In the genomic region with DNA sequence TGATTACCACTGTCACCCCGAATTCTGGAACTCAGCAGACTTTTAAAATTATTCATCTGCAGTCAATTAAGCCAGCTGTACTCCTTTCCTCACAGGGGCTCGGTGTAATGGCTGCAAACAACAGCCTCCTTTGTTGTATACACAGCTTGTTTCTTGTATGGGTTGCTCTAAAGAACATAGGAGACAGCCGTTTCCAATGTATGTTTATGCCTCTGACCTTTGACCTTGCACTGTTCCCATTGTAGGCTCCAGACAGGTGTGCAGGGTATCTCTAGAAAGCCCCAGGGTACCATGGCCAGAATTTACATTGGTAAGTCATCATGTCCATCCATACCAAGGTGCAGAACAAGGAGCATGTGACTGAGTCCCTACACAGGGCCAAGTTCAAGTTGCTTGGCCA, we compare ENCODE assay signal across 14 cellular contexts. TPM values are rescaled to one million over a fixed set of nuclear protein-coding genes. Genes with fewer than 3 reads are reported as not detected.
A peak's percentile ranks its signal among the peaks of the same experiment; 100 is the strongest.
DNase-seq lines count a peak whose midpoint lies in the region; TF ChIP-seq lines count a peak whose summit lies in the region.
"Had no signal": no experiment of that assay in that cellular context is flagged by ENCODE, and none has a peak within 500 bp of the region (broad histone marks: within the 10 kb centered on the region; RNA-seq: fewer than 3 reads in every experiment).

No MANE protein-coding gene starts in this region.

- no peak overlapping the region for H2AFZ ChIP-seq in Loucy (ENCODE audit: low read length)
- H2AFZ ChIP-seq in trophoblast cell (ENCODE audit: insufficient read depth, low read length, poor library complexity), result no peak overlapping the region

- H3K9me3 ChIP-seq in HEK293 (ENCODE audit: control insufficient read depth, insufficient read depth, low read depth, low read length) (no peaks in the 10 kb centered on the region), Loucy (ENCODE audit: insufficient read depth, low read depth, low read length) (no peaks in the 10 kb centered on the region), trophoblast cell (ENCODE audit: insufficient read depth, low read depth, low read length) (no peaks in the 10 kb centered on the region), SJCRH30 (replicated peaks) (no peaks in the 10 kb centered on the region; the same call in 1 of the 2 replicates)

- H4K8ac ChIP-seq in trophoblast cell (ENCODE audit: low read depth, low read length), result no peak overlapping the region

- peaks cover 6% of the 10 kb centered on the region for H3K79me1 ChIP-seq in trophoblast cell (ENCODE audit: low read length)

- H3K27me3 ChIP-seq in Loucy (ENCODE audit: insufficient read depth, low read length, poor library complexity, severe bottlenecking), result no peaks in the 10 kb centered on the region
- no peaks in the 10 kb centered on the region for H3K27me3 ChIP-seq in trophoblast cell (ENCODE audit: insufficient read depth, low read length)
- no peaks in the 10 kb centered on the region for H3K27me3 ChIP-seq in SJCRH30

- H3K9ac ChIP-seq in Loucy (ENCODE audit: low read depth, low read length, poor library complexity, severe bottlenecking) (peak overlapping the region; percentile 81), trophoblast cell (ENCODE audit: low read length) (no peak overlapping the region)

- H3K14ac ChIP-seq in trophoblast cell (ENCODE audit: low read length), result no peak overlapping the region

- POLR2A ChIA-PET in HEK293 (lab: Yijun Ruan, JAX), result no interaction called here

- H2BK5ac ChIP-seq in trophoblast cell (ENCODE audit: low read depth, low read length, poor library complexity), result no peak overlapping the region

- no peak overlapping the region for H3K4me3 ChIP-seq in HEK293 (ENCODE audit: low read depth, low read length)
- H3K4me3 ChIP-seq in Loucy (ENCODE audit: low read length, poor library complexity, severe bottlenecking), result peak overlapping the region; percentile 68
- H3K4me3 ChIP-seq in trophoblast cell (ENCODE audit: low read depth, low read length), result no peak overlapping the region
- H3K4me3 ChIP-seq in SJCRH30, result no peak overlapping the region

- H3K4me2 ChIP-seq in Loucy (ENCODE audit: low read depth, low read length, poor library complexity, severe bottlenecking) (peak overlapping the region; percentile 80), trophoblast cell (ENCODE audit: low read length) (no peak overlapping the region)

- peak overlapping the region; percentile 10 for H2BK12ac ChIP-seq in trophoblast cell (ENCODE audit: low read length)

- WGBS in trophoblast cell (ENCODE audit: extremely low coverage, insufficient coverage, insufficient read length), result no CpG with 5 or more reads among the region's 3 CpGs

- H3K27ac ChIP-seq in HEK293 (ENCODE audit: extremely low read depth, low read depth, low read length) (no peak overlapping the region), trophoblast cell (ENCODE audit: low read depth, low read length) (no peak overlapping the region), SJCRH30 (no peak overlapping the region)

- DNase-seq in NCI-H748 treated with DMSO at 0.1 percent for 48 hours (lab: John Stamatoyannopoulos, UW) (peak; percentile 11), trophoblast cell (no peak), DMS 273 (lab: John Stamatoyannopoulos, UW; ENCODE audit: unreplicated experiment) (no peak), glomerular visceral epithelial cell (ENCODE audit: extremely low spot score) (no peak), GDM1 (lab: John Stamatoyannopoulos, UW) (no peak), SJCRH30 (no peak)
- DNase-seq: C1 segment of cervical spinal cord; CD4-positive, alpha-beta T cell; DMS153; DMS79 treated with DMSO at 0.1 percent for 48 hours; EL; HCEC 1CT had no signal

- H3K23ac ChIP-seq in trophoblast cell (ENCODE audit: low read length), result no peak overlapping the region

- no peak overlapping the region for H2AK5ac ChIP-seq in trophoblast cell (ENCODE audit: low read length)

- H4K12ac ChIP-seq in trophoblast cell (ENCODE audit: low read depth, low read length), result no peak overlapping the region

- no peak overlapping the region for H3K4ac ChIP-seq in trophoblast cell (ENCODE audit: low read depth, low read length)

- peaks cover 22% of the 10 kb centered on the region for H3K79me2 ChIP-seq in Loucy (ENCODE audit: insufficient read depth, low read length)
- H3K79me2 ChIP-seq in trophoblast cell (ENCODE audit: control insufficient read depth, insufficient read depth, low read length, poor library complexity), result no peaks in the 10 kb centered on the region

- H3F3A ChIP-seq in Loucy (ENCODE audit: low read depth), result peaks cover 20% of the 10 kb centered on the region

- H3K36me3 ChIP-seq in HEK293 (ENCODE audit: control insufficient read depth in 2 of 2, insufficient read depth in 1 of 2, low read length in 2 of 2) (no peaks in the 10 kb centered on the region), Loucy (ENCODE audit: insufficient read depth, low read length) (no peaks in the 10 kb centered on the region), trophoblast cell (ENCODE audit: control insufficient read depth in 1 of 2, insufficient read depth in 2 of 2, low read length in 2 of 2) (no peaks in the 10 kb centered on the region), SJCRH30 (no peaks in the 10 kb centered on the region)

- H3K18ac ChIP-seq in trophoblast cell (ENCODE audit: low read length), result no peak overlapping the region

- CTCF ChIA-PET in HEK293 (lab: Yijun Ruan, JAX), result no interaction called here

- H3K4me1 ChIP-seq in HEK293 (ENCODE audit: control insufficient read depth, insufficient read depth, low read length) (peaks cover 19% of the 10 kb centered on the region), Loucy (ENCODE audit: insufficient read depth, low read length, poor library complexity, severe bottlenecking) (peaks cover 92% of the 10 kb centered on the region), trophoblast cell (ENCODE audit: control insufficient read depth in 1 of 2, insufficient read depth in 2 of 2, low read length in 2 of 2) (peaks cover 2 to 3% of the 10 kb centered on the region in 2 experiments), SJCRH30 (peaks cover 62% of the 10 kb centered on the region)

- no peaks in the 10 kb centered on the region for H3K9me2 ChIP-seq in Loucy (replicated peaks; ENCODE audit: low read depth, low read length)

- no peak overlapping the region for H2BK120ac ChIP-seq in trophoblast cell (ENCODE audit: insufficient read depth, low read length, poor library complexity)

- H4K20me1 ChIP-seq in Loucy (ENCODE audit: insufficient read depth, low read length, poor library complexity, severe bottlenecking), result no peaks in the 10 kb centered on the region

- H4K91ac ChIP-seq in trophoblast cell (ENCODE audit: low read depth, low read length), result no peak overlapping the region

- TF ChIP-seq CTCF in HEK293 (tag by site-specific recombination; IDR thresholded peaks at IDR 0.05), result no peak
- TF ChIP-seq CTCF in Loucy (conservative IDR thresholded peaks at IDR 0.05; ENCODE audit: low read length), result no peak

TF ChIP-seq in HEK293, 187 proteins besides CTCF, POLR2A, EP300 and RAD21:
- TF ChIP-seq, protein P1, sequence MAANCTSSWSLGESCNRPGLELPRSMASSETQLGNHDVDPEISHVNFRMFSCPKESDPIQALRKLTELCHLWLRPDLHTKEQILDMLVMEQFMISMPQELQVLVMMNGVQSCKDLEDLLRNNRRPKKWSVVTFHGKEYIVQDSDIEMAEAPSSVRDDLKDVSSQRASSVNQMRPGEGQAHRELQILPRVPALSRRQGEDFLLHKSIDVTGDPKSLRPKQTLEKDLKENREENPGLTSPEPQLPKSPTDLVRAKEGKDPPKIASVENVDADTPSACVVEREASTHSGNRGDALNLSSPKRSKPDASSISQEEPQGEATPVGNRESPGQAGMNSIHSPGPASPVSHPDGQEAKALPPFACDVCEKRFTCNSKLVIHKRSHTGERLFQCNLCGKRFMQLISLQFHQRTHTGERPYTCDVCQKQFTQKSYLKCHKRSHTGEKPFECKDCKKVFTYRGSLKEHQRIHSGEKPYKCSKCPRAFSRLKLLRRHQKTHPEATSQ (tag by site-specific recombination; IDR thresholded peaks at IDR 0.05), result no peak
- TF ChIP-seq ZNF433 (tag by site-specific recombination; IDR thresholded peaks at IDR 0.05; ENCODE audit: low read depth) (no peak), ZNF600 (tag by site-specific recombination; IDR thresholded peaks at IDR 0.05) (0 out of 2 replicates have a peak, but pooled peaks have one; percentile 35), IKZF3 (tag by site-specific recombination; IDR thresholded peaks at IDR 0.05) (no peak)

RNA-seq across cellular contexts. Expression of gene TENT5A, which starts 11.5 kb away (rescaled TPM):
- polyA plus RNA-seq in trophoblast cell (2013), result 152 and 167 TPM in 2 replicates
- 11.5 and 13.0 TPM in 2 replicates for total RNA-seq in SJCRH30 (2014; rRNA removed; shearing (Covaris generic))
